In the genomic region with DNA sequence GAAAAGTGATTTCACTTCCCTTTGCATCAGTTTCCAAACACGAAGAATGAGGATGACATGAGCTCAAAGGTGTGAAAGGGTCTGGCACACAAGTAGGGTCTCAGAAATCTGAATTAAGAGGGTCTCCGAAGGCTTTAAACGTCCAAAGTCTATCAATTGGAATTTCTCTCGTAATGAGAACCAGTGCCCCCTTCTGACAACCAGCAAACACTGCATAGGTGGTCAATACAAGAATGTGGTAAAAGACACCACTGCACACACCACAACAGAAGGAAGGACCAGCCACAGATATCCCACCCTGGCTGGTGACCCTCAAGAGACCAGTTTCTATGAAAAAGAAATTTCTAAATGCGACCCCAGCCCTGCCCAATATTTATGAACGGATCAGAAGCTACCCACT, we compare ENCODE assay signal across 1 cellular context.
TF ChIP-seq lines count a peak whose summit lies in the region.

No MANE protein-coding gene starts in this region.

TF ChIP-seq in WTC11, 78 proteins besides CTCF, POLR2A, EP300 and RAD21 (continued from another document):
- no peak for TF ChIP-seq ZNF263 (CRISPR knock-in tag; IDR thresholded peaks at IDR 0.05; ENCODE audit: low read depth)
- TF ChIP-seq ZNF138 (CRISPR knock-in tag; conservative IDR thresholded peaks at IDR 0.05) = no peak
- TF ChIP-seq NR3C1 (CRISPR knock-in tag; conservative IDR thresholded peaks at IDR 0.05; ENCODE audit: low read depth) = no peak
- TF ChIP-seq, protein P1, sequence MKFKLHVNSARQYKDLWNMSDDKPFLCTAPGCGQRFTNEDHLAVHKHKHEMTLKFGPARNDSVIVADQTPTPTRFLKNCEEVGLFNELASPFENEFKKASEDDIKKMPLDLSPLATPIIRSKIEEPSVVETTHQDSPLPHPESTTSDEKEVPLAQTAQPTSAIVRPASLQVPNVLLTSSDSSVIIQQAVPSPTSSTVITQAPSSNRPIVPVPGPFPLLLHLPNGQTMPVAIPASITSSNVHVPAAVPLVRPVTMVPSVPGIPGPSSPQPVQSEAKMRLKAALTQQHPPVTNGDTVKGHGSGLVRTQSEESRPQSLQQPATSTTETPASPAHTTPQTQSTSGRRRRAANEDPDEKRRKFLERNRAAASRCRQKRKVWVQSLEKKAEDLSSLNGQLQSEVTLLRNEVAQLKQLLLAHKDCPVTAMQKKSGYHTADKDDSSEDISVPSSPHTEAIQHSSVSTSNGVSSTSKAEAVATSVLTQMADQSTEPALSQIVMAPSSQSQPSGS (CRISPR knock-in tag; IDR thresholded peaks at IDR 0.05; ENCODE audit: borderline replicate concordance, low read depth) = no peak
- TF ChIP-seq, protein P2, sequence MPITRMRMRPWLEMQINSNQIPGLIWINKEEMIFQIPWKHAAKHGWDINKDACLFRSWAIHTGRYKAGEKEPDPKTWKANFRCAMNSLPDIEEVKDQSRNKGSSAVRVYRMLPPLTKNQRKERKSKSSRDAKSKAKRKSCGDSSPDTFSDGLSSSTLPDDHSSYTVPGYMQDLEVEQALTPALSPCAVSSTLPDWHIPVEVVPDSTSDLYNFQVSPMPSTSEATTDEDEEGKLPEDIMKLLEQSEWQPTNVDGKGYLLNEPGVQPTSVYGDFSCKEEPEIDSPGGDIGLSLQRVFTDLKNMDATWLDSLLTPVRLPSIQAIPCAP (CRISPR knock-in tag; IDR thresholded peaks at IDR 0.05) = no peak
- TF ChIP-seq, protein P3, sequence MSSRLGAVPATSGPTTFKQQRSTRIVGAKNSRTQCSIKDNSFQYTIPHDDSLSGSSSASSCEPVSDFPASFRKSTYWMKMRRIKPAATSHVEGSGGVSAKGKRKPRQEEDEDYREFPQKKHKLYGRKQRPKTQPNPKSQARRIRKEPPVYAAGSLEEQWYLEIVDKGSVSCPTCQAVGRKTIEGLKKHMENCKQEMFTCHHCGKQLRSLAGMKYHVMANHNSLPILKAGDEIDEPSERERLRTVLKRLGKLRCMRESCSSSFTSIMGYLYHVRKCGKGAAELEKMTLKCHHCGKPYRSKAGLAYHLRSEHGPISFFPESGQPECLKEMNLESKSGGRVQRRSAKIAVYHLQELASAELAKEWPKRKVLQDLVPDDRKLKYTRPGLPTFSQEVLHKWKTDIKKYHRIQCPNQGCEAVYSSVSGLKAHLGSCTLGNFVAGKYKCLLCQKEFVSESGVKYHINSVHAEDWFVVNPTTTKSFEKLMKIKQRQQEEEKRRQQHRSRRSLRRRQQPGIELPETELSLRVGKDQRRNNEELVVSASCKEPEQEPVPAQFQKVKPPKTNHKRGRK (CRISPR knock-in tag; IDR thresholded peaks at IDR 0.05; ENCODE audit: borderline replicate concordance) = no peak
- TF ChIP-seq ZNF396 (CRISPR knock-in tag; IDR thresholded peaks at IDR 0.05; ENCODE audit: borderline replicate concordance) = no peak
